In genomic region chr11:45337583-45338360, GRCh38 we compare ENCODE assay signal across 18 cellular contexts. TPM values are rescaled to one million over a fixed set of nuclear protein-coding genes. Genes with fewer than 3 reads are reported as not detected.
A peak's percentile ranks its signal among the peaks of the same experiment; 100 is the strongest.
DNase-seq lines count a peak whose midpoint lies in the region; ATAC-seq, FAIRE-seq and TF ChIP-seq lines count a peak whose summit lies in the region.
"Had no signal": no experiment of that assay in that cellular context is flagged by ENCODE, and none has a peak within 500 bp of the region (broad histone marks: within the 10 kb centered on the region; RNA-seq: fewer than 3 reads in every experiment).

No MANE protein-coding gene starts in this region.

- H2AFZ ChIP-seq in K562 (ENCODE audit: low read depth, low read length): no peak overlapping the region
- H2AFZ ChIP-seq: GM23248 had no signal

- H3K9me1 ChIP-seq in K562 (ENCODE audit: control insufficient read depth, insufficient read depth, low read length): no peaks in the 10 kb centered on the region

- H3K36me3 ChIP-seq in K562 (ENCODE audit: control insufficient read depth, insufficient read depth, low read length): no peaks in the 10 kb centered on the region
- H3K36me3 ChIP-seq: BE2C had no signal

- no peak for TF ChIP-seq POLR2A in A549 (IDR thresholded peaks at IDR 0.05; ENCODE audit: low read length)
- no peak for TF ChIP-seq POLR2A in K562 (conservative IDR thresholded peaks at IDR 0.05)

- FAIRE-seq in A549 (lab: Jason Lieb, UNC) (no peak), K562 (lab: Jason Lieb, UNC) (no peak)
- FAIRE-seq: A204.1, HepG2, HTR-8/SVneo had no signal

- no peak for TF ChIP-seq RAD21 in A549 (conservative IDR thresholded peaks at IDR 0.05 in 1 of 2, IDR thresholded peaks at IDR 0.05 in 1 of 2)
- no peak for TF ChIP-seq RAD21 in K562 (CRISPR knock-in tag; conservative IDR thresholded peaks at IDR 0.05 in 1 of 2, IDR thresholded peaks at IDR 0.05 in 1 of 2)

- no peak overlapping the region for H3K9ac ChIP-seq in K562 (ENCODE audit: insufficient read depth in 1 of 2, low read depth in 2 of 2, low read length in 2 of 2)
- H3K9ac ChIP-seq: GM23248 had no signal

- H3K4me3 ChIP-seq in A549 (no peak overlapping the region), K562 (no peak overlapping the region), epithelial cell of esophagus (ENCODE audit: low read length) (no peak overlapping the region)
- H3K4me3 ChIP-seq: GM23248 had no signal

- no peak for TF ChIP-seq EP300 in A549 (IDR thresholded peaks at IDR 0.05)
- no peak for TF ChIP-seq EP300 in K562 (IDR thresholded peaks at IDR 0.05; ENCODE audit: low read length)

- POLR2A ChIA-PET in A549 (lab: Yijun Ruan, JAX) (interaction anchor here (0.6 kb wide), 1 partner anchor 903 kb away, joined by 3 read pairs; no protein-coding TSS in a partner anchor), K562 (lab: Yijun Ruan, JAX) (no interaction called here)

- TF ChIP-seq CTCF in A549 (IDR thresholded peaks at IDR 0.05) (no peak), K562 (IDR thresholded peaks at IDR 0.05 in 2 of 3, conservative IDR thresholded peaks at IDR 0.05 in 1 of 3; ENCODE audit: insufficient read depth in 2 of 3, low read depth in 1 of 3, low read length in 3 of 3) (no peak), epithelial cell of esophagus (IDR thresholded peaks at IDR 0.05; ENCODE audit: insufficient read depth, low read depth, low read length, missing control alignments) (no peak), osteocyte (IDR thresholded peaks at IDR 0.05) (no peak)

- intact Hi-C loops in K562 (cut with micrococcal nuclease): loop anchor here (10.0 kb wide), 1 partner anchor 123 kb away; no protein-coding TSS in a partner anchor

- peaks cover 45% of the 10 kb centered on the region for H3K27me3 Mint-ChIP-seq in osteocyte (ENCODE audit: unreplicated experiment)
- peaks cover 16% of the 10 kb centered on the region for H3K27me3 Mint-ChIP-seq in activated naive CD8-positive, alpha-beta T cell treated with anti-CD3 and anti-CD28 coated beads, Interleukin-2, amount 50 U/mL, for 24 hours

- no peak for DNase-seq in A549 (ENCODE audit: low read depth in 1 of 2, low spot score in 1 of 2)
- no peak for DNase-seq in K562 (ENCODE audit: extremely low read depth in 1 of 4, low spot score in 3 of 4)
- DNase-seq in epithelial cell of esophagus (ENCODE audit: low read depth): peak; percentile 55
- peak; percentile 57 for DNase-seq in osteocyte (ENCODE audit: extremely low spot score, unreplicated experiment)
- no peak for DNase-seq in activated naive CD8-positive, alpha-beta T cell treated with anti-CD3 and anti-CD28 coated beads, Interleukin-2, amount 50 U/mL, for 24 hours
- no peak for DNase-seq in DMS153 (lab: John Stamatoyannopoulos, UW)
- DNase-seq: BE2C; CD4-positive, alpha-beta memory T cell; DMS53; GF-D8; GM23248; H9 had no signal

- no peaks in the 10 kb centered on the region; the same call in 1 of the 2 replicates for H4K20me1 ChIP-seq in K562 (replicated peaks; ENCODE audit: control insufficient read depth, insufficient read depth, low read length)

- CTCF ChIA-PET in A549 (lab: Yijun Ruan, JAX) (interaction anchor here (0.8 to 12.8 kb wide), 13 partner anchors 9 to 432 kb away, joined by 3 to 114 read pairs (median 7); no protein-coding TSS in a partner anchor), K562 (lab: Yijun Ruan, JAX; ENCODE audit: low intra/inter-chr PET ratio) (no interaction called here)

- H3K4me1 Mint-ChIP-seq in osteocyte (ENCODE audit: unreplicated experiment): peaks cover 15% of the 10 kb centered on the region
- peaks cover 13% of the 10 kb centered on the region for H3K4me1 Mint-ChIP-seq in activated naive CD8-positive, alpha-beta T cell treated with anti-CD3 and anti-CD28 coated beads, Interleukin-2, amount 50 U/mL, for 24 hours

- H3K27me3 ChIP-seq in K562 (ENCODE audit: control insufficient read depth in 2 of 2, insufficient read depth in 2 of 2, low read length in 2 of 2): peaks cover 3 to 18% of the 10 kb centered on the region in 2 experiments; a peak in 3 of 5 replicates
- H3K27me3 ChIP-seq: BE2C had no signal

- no peak overlapping the region for H3K4me2 ChIP-seq in A549
- H3K4me2 ChIP-seq in K562 (ENCODE audit: insufficient read depth, low read length): no peak overlapping the region

- H3K9me3 Mint-ChIP-seq in osteocyte (ENCODE audit: unreplicated experiment): no peaks in the 10 kb centered on the region
- no peaks in the 10 kb centered on the region for H3K9me3 Mint-ChIP-seq in activated naive CD8-positive, alpha-beta T cell treated with anti-CD3 and anti-CD28 coated beads, Interleukin-2, amount 50 U/mL, for 24 hours
- H3K9me3 Mint-ChIP-seq: CD4-positive, alpha-beta memory T cell; H9 had no signal

- BruUV-seq in K562 (replicated peaks; lab: Mats Ljungman, UMichigan): no TSS peak

- H3K27ac Mint-ChIP-seq in osteocyte (ENCODE audit: unreplicated experiment): no peak overlapping the region
- H3K27ac Mint-ChIP-seq in activated naive CD8-positive, alpha-beta T cell treated with anti-CD3 and anti-CD28 coated beads, Interleukin-2, amount 50 U/mL, for 24 hours: no peak overlapping the region
- H3K27ac Mint-ChIP-seq: CD4-positive, alpha-beta memory T cell; H9 had no signal

- no peaks in the 10 kb centered on the region for H3K36me3 Mint-ChIP-seq in osteocyte (ENCODE audit: unreplicated experiment)
- no peaks in the 10 kb centered on the region for H3K36me3 Mint-ChIP-seq in activated naive CD8-positive, alpha-beta T cell treated with anti-CD3 and anti-CD28 coated beads, Interleukin-2, amount 50 U/mL, for 24 hours (ENCODE audit: low read depth)
- H3K36me3 Mint-ChIP-seq: CD4-positive, alpha-beta memory T cell had no signal

- in situ Hi-C loops in K562 (cut with MboI): no loop called here

- WGBS in A549 (ENCODE audit: missing lambda C conversion rate): 77% methylated on average over 10 of the region's 10 CpGs
- 2% methylated on average over 10 of the region's 10 CpGs for WGBS in K562 (ENCODE audit: insufficient coverage, low coverage, missing lambda C conversion rate)

- no peaks in the 10 kb centered on the region for H3K79me2 ChIP-seq in K562 (ENCODE audit: control insufficient read depth, insufficient read depth, low read length)

- no peak overlapping the region for H3K27ac ChIP-seq in A549
- H3K27ac ChIP-seq in K562 (ENCODE audit: extremely low read depth, low read depth, low read length): no peak overlapping the region
- H3K27ac ChIP-seq: C4-2B, GM23248 had no signal

- no peaks in the 10 kb centered on the region for H3K4me1 ChIP-seq in A549
- peaks cover 0 to 5% of the 10 kb centered on the region in 2 experiments; a peak in 2 of 5 replicates for H3K4me1 ChIP-seq in K562 (replicated peaks in 1 of 2; ENCODE audit: control insufficient read depth in 2 of 2, insufficient read depth in 2 of 2, low read length in 2 of 2)
- H3K4me1 ChIP-seq: BE2C had no signal

- H3K4me3 Mint-ChIP-seq in osteocyte (ENCODE audit: unreplicated experiment): no peak overlapping the region
- no peak overlapping the region for H3K4me3 Mint-ChIP-seq in activated naive CD8-positive, alpha-beta T cell treated with anti-CD3 and anti-CD28 coated beads, Interleukin-2, amount 50 U/mL, for 24 hours
- H3K4me3 Mint-ChIP-seq: H9 had no signal

- ATAC-seq in A549 (no peak), K562 (no peak), HG03457 (IDR thresholded peaks at IDR 0.05; ENCODE audit: unreplicated experiment) (no peak)
- ATAC-seq in activated naive CD8-positive, alpha-beta T cell treated with anti-CD3 and anti-CD28 coated beads, Interleukin-2, amount 50 U/mL, for 24 hours: no peak
- ATAC-seq: HepG2 had no signal

- H3K9me3 ChIP-seq in A549 (no peaks in the 10 kb centered on the region), K562 (replicated peaks; ENCODE audit: control insufficient read depth, insufficient read depth, low read depth, low read length) (no peaks in the 10 kb centered on the region)
- H3K9me3 ChIP-seq: BE2C had no signal

TF ChIP-seq in A549, 52 proteins besides CTCF, POLR2A, EP300 and RAD21 (continues in another document):
- TF ChIP-seq HEYL (CRISPR knock-in tag; IDR thresholded peaks at IDR 0.05) (no peak), RNF2 (IDR thresholded peaks at IDR 0.05; ENCODE audit: borderline replicate concordance, low read depth) (no peak), TP53 (CRISPR knock-in tag; IDR thresholded peaks at IDR 0.05) (no peak), MAFK (IDR thresholded peaks at IDR 0.05; ENCODE audit: partially characterized antibody) (peak; percentile 46), TFCP2L1 (CRISPR knock-in tag; IDR thresholded peaks at IDR 0.05) (no peak)

TF ChIP-seq in K562, 482 proteins besides CTCF, POLR2A, EP300 and RAD21 (continues in another document):
- TF ChIP-seq POLR2B (IDR thresholded peaks at IDR 0.05; ENCODE audit: low read depth, partially characterized antibody) (no peak), ZFP1 (CRISPR knock-in tag; IDR thresholded peaks at IDR 0.05) (no peak), ZNF408 (CRISPR knock-in tag; IDR thresholded peaks at IDR 0.05; ENCODE audit: low read depth) (no peak)

RNA-seq across cellular contexts. Expression of gene SYT13, which starts 51.6 kb away (rescaled TPM):
- polyA plus RNA-seq in A549 (2011; rRNA removed) (8.1 and 10.7 TPM in 2 replicates), A549 (2017; fragmentation: RNase III; extraction: RNeasy Plus Mini Kit Qiagen cat#74134 plus additional on column Dnase treatment) (8.1 to 13.1 TPM (median 12.9 TPM) in 3 replicates), K562 (2011; rRNA removed) (not detected in 2 replicates), K562 (2014; fragmentation: Illumina TruSeq; extraction: Trizol) (0.07 and 0.12 TPM in 2 replicates), K562 (2014; fragmentation: Nextera tagmentation; extraction: Ambion mirVana) (under 1 TPM in 1 of 2 experiments, not detected in 1; 0.08 TPM), K562 (2014; rRNA removed) (0.03 and 0.13 TPM in 2 replicates)
- 2.4 and 2.9 TPM in 2 replicates for polyA plus RNA-seq in A549 (2012; cell fraction: cytosol; rRNA removed)
- 2.9 and 3.6 TPM in 2 replicates for polyA plus RNA-seq in A549 (2012; cell fraction: nucleus; rRNA removed)
- 31.3 and 31.5 TPM in 2 replicates for polyA minus RNA-seq in A549 (2011; rRNA and poly(A)+ RNA removed)
- total RNA-seq in K562 (2011; cell fraction: chromatin; rRNA removed; ENCODE audit: low replicate concordance): not detected in 2 replicates
- not detected in 2 replicates for total RNA-seq in K562 (2011; cell fraction: nucleolus; rRNA removed)
- not detected in 2 replicates for total RNA-seq in K562 (2011; cell fraction: nucleoplasm; rRNA removed)
- total RNA-seq in K562 (2014; rRNA removed) (under 0.01 and 0.08 TPM in 2 replicates), K562 (2014; rRNA removed; fragmentation: Illumina TruSeq; extraction: Trizol) (0.03 and 0.07 TPM in 2 replicates), K562 (2015; rRNA removed; fragmentation: Illumina TruSeq; extraction: Trizol) (0.04 TPM in 2 replicates), K562 (2021) (0.09 and 0.11 TPM in 2 replicates), osteocyte (0.13 TPM in 1 of 2 replicates, not detected in the other)
- not detected in 2 replicates for polyA plus RNA-seq in K562 (2011; cell fraction: cytosol; rRNA removed)
- polyA plus RNA-seq in K562 (2011; cell fraction: nucleus; rRNA removed): not detected in 2 replicates
- 0.07 and 0.12 TPM in 2 replicates for polyA plus RNA-seq in K562 (2012)
- not detected in 2 replicates for polyA minus RNA-seq in K562 (2011; rRNA and poly(A)+ RNA removed)
- polyA minus RNA-seq in K562 (2011; cell fraction: cytosol; rRNA and poly(A)+ RNA removed): not detected in 2 replicates
- polyA minus RNA-seq in K562 (2011; cell fraction: nucleus; rRNA and poly(A)+ RNA removed): not detected in 2 replicates
- total RNA-seq: CD4-positive, alpha-beta memory T cell; GM23248 had no signal
- polyA plus RNA-seq: AG04450; CD4-positive, alpha-beta memory T cell; GM23248 had no signal

Comparison
In these comparisons a context has a peak if more than half of its experiments do, and no peak if none do; other contexts are left out.
1. DNase-seq: peak in epithelial cell of esophagus (single experiment) and osteocyte (single experiment); none in A549 (0 of 2), K562 (0 of 4), activated naive CD8-positive, alpha-beta T cell treated with anti-CD3 and anti-CD28 coated beads, Interleukin-2, amount 50 U/mL, for 24 hours (single experiment) and DMS153 (single experiment).
2. Of the 35 proteins assayed by ChIP-seq in both K562 and A549: peak only in K562: none; only in A549: MAFK; in both: none; in neither: 34.